Comparison of ENCODE assay signal across 8 cellular contexts in genomic region chr4:13626492-13627184, GRCh38. TPM values are rescaled to one million over a fixed set of nuclear protein-coding genes. Genes with fewer than 3 reads are reported as not detected.
DNase-seq lines count a peak whose midpoint lies in the region; ATAC-seq and TF ChIP-seq lines count a peak whose summit lies in the region.

No MANE protein-coding gene starts in this region.

- H3K4me1 ChIP-seq in adipocyte (ENCODE audit: control insufficient read depth, insufficient read depth, low read length), result peaks cover 26% of the 10 kb centered on the region
- peaks cover 0 to 21% (median 10%) of the 10 kb centered on the region in 4 donors for H3K4me1 ChIP-seq in right lobe of liver

- no peak for DNase-seq in activated naive CD4-positive, alpha-beta T cell treated with anti-CD3 and anti-CD28 coated beads, Interleukin-2, amount 10 ng/mL, durations not matched to agents 7 days and 5 days
- DNase-seq in activated naive CD4-positive, alpha-beta T cell treated with anti-CD3 and anti-CD28 coated beads, Interleukin-2, amount 50 U/mL, for 16 hours, result no peak
- DNase-seq in adipocyte (ENCODE audit: low read depth) (peak; percentile 9), right lobe of liver (no peak), type B pancreatic cell (ENCODE audit: extremely low spot score, unreplicated experiment) (no peak), activated gamma-delta T cell (lab: John Stamatoyannopoulos, UW) (no peak), mucosa of gallbladder (ENCODE audit: low spot score) (no peak), NCI-H2171 (lab: John Stamatoyannopoulos, UW) (no peak)

- no peaks in the 10 kb centered on the region for H3K27me3 ChIP-seq in adipocyte (replicated peaks; ENCODE audit: control insufficient read depth, insufficient read depth, low read length)
- H3K27me3 ChIP-seq in right lobe of liver, result no peaks in the 10 kb centered on the region

- no peak overlapping the region for H3K27ac ChIP-seq in right lobe of liver

- peaks cover 8% of the 10 kb centered on the region for H3K27me3 Mint-ChIP-seq in activated naive CD4-positive, alpha-beta T cell treated with anti-CD3 and anti-CD28 coated beads, Interleukin-2, amount 10 ng/mL, durations not matched to agents 7 days and 5 days
- H3K27me3 Mint-ChIP-seq in type B pancreatic cell, result no peaks in the 10 kb centered on the region

- H3K36me3 Mint-ChIP-seq in activated naive CD4-positive, alpha-beta T cell treated with anti-CD3 and anti-CD28 coated beads, Interleukin-2, amount 10 ng/mL, durations not matched to agents 7 days and 5 days, result peaks cover 7% of the 10 kb centered on the region
- peaks cover 5% of the 10 kb centered on the region for H3K36me3 Mint-ChIP-seq in type B pancreatic cell

- TF ChIP-seq CTCF in right lobe of liver (IDR thresholded peaks at IDR 0.05) (no peak), type B pancreatic cell (conservative IDR thresholded peaks at IDR 0.05) (no peak)

- WGBS in right lobe of liver (ENCODE audit: insufficient coverage, low coverage, low lambda C conversion rate, missing lambda C conversion rate), result 1% methylated on average over 9 of the region's 9 CpGs

- peak overlapping the region; percentile 50 for H3K27ac Mint-ChIP-seq in activated naive CD4-positive, alpha-beta T cell treated with anti-CD3 and anti-CD28 coated beads, Interleukin-2, amount 10 ng/mL, durations not matched to agents 7 days and 5 days
- peak overlapping the region; percentile 85 for H3K27ac Mint-ChIP-seq in type B pancreatic cell

- H3K9ac ChIP-seq in adipocyte (ENCODE audit: low read length), result peak overlapping the region; percentile 94

- H3K4me3 ChIP-seq in adipocyte (ENCODE audit: low read length) (peak overlapping the region; percentile 100), right lobe of liver (peak overlapping the region; percentile 47 to 85 (median 75))

- no peak for TF ChIP-seq POLR2A in right lobe of liver (IDR thresholded peaks at IDR 0.05)

- CTCF ChIA-PET in activated naive CD4-positive, alpha-beta T cell treated with anti-CD3 and anti-CD28 coated beads, Interleukin-2, amount 10 ng/mL, durations not matched to agents 7 days and 5 days (lab: Charles Lee), result no interaction called here

- H3K36me3 ChIP-seq in adipocyte (ENCODE audit: control insufficient read depth, insufficient read depth, low read length, severe bottlenecking), result no peaks in the 10 kb centered on the region
- H3K36me3 ChIP-seq in right lobe of liver, result no peaks in the 10 kb centered on the region

- ATAC-seq in right lobe of liver, result no peak

- H3K9me3 ChIP-seq in adipocyte (ENCODE audit: control insufficient read depth, low read length) (no peaks in the 10 kb centered on the region), right lobe of liver (no peaks in the 10 kb centered on the region)

- intact Hi-C loops in right lobe of liver (cut with DNase I), result no loop called here

- H3K9me3 Mint-ChIP-seq in activated naive CD4-positive, alpha-beta T cell treated with anti-CD3 and anti-CD28 coated beads, Interleukin-2, amount 10 ng/mL, durations not matched to agents 7 days and 5 days, result no peaks in the 10 kb centered on the region
- H3K9me3 Mint-ChIP-seq in type B pancreatic cell, result no peaks in the 10 kb centered on the region

- H3K4me3 Mint-ChIP-seq in activated naive CD4-positive, alpha-beta T cell treated with anti-CD3 and anti-CD28 coated beads, Interleukin-2, amount 10 ng/mL, durations not matched to agents 7 days and 5 days, result peak overlapping the region; percentile 78
- H3K4me3 Mint-ChIP-seq in type B pancreatic cell, result peak overlapping the region; percentile 90

- H3K4me1 Mint-ChIP-seq in activated naive CD4-positive, alpha-beta T cell treated with anti-CD3 and anti-CD28 coated beads, Interleukin-2, amount 10 ng/mL, durations not matched to agents 7 days and 5 days, result peaks cover 36% of the 10 kb centered on the region
- peaks cover 11% of the 10 kb centered on the region for H3K4me1 Mint-ChIP-seq in type B pancreatic cell (ENCODE audit: unreplicated experiment)

RNA-seq across cellular contexts. Expression of gene BOD1L1, which starts 0.9 kb away (rescaled TPM):
- total RNA-seq in right lobe of liver (10 to 100 TPM in 5 of 6 experiments, 1 to 10 TPM in 1; 8.7 to 13.8 (median 11.6) TPM), type B pancreatic cell (ENCODE audit: low replicate concordance) (36.3 and 37.0 TPM in 2 replicates), mucosa of gallbladder (36.1 TPM)
